1 cellular context compared by ENCODE assay signal in the genomic region with DNA sequence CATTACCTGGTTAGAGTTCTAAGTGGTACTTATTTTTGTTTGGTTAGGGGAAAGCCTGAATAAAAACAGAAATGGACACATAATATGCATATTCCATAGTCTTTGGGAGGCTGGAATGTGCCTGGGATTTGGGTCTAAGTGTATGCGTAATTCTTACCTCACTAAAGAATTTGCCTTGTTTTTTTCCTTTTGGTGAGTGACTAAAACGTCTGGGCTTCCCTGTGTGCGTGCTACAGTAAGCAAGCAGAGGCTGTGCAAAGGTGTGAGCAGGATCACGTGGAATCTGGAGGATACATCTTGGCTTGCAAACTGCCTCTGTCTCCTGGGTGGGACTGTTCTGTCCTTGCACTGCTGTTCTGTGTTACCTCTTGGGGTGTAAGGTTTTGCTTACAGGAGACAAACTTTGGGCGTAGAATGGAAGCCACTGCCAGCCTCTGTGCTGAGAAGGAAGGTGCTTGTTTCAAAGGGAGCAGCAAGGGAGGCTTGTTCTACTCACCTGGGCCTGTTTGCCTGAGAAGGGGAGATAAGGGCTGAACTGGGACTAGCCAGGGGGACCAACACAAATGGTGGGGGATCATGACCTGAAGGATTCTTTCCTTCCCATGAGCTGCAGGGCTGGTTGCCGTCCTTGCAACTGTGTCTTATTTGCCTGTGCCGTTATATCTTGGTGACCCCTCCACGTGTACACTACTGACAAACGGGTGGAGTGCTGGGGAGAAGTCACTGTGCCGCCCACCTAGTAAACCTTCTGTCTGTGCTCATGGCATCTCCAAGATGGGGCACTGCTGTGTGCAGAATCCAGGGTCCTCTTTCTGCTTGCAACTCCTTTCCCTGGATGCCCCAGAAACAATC.
TF ChIP-seq lines count a peak whose summit lies in the region.

No MANE protein-coding gene starts in this region.

TF ChIP-seq in H1, 55 proteins besides CTCF, POLR2A, EP300 and RAD21:
- no peak for TF ChIP-seq SRF (IDR thresholded peaks at IDR 0.05; ENCODE audit: low read depth, low read length)
- TF ChIP-seq, protein P1, sequence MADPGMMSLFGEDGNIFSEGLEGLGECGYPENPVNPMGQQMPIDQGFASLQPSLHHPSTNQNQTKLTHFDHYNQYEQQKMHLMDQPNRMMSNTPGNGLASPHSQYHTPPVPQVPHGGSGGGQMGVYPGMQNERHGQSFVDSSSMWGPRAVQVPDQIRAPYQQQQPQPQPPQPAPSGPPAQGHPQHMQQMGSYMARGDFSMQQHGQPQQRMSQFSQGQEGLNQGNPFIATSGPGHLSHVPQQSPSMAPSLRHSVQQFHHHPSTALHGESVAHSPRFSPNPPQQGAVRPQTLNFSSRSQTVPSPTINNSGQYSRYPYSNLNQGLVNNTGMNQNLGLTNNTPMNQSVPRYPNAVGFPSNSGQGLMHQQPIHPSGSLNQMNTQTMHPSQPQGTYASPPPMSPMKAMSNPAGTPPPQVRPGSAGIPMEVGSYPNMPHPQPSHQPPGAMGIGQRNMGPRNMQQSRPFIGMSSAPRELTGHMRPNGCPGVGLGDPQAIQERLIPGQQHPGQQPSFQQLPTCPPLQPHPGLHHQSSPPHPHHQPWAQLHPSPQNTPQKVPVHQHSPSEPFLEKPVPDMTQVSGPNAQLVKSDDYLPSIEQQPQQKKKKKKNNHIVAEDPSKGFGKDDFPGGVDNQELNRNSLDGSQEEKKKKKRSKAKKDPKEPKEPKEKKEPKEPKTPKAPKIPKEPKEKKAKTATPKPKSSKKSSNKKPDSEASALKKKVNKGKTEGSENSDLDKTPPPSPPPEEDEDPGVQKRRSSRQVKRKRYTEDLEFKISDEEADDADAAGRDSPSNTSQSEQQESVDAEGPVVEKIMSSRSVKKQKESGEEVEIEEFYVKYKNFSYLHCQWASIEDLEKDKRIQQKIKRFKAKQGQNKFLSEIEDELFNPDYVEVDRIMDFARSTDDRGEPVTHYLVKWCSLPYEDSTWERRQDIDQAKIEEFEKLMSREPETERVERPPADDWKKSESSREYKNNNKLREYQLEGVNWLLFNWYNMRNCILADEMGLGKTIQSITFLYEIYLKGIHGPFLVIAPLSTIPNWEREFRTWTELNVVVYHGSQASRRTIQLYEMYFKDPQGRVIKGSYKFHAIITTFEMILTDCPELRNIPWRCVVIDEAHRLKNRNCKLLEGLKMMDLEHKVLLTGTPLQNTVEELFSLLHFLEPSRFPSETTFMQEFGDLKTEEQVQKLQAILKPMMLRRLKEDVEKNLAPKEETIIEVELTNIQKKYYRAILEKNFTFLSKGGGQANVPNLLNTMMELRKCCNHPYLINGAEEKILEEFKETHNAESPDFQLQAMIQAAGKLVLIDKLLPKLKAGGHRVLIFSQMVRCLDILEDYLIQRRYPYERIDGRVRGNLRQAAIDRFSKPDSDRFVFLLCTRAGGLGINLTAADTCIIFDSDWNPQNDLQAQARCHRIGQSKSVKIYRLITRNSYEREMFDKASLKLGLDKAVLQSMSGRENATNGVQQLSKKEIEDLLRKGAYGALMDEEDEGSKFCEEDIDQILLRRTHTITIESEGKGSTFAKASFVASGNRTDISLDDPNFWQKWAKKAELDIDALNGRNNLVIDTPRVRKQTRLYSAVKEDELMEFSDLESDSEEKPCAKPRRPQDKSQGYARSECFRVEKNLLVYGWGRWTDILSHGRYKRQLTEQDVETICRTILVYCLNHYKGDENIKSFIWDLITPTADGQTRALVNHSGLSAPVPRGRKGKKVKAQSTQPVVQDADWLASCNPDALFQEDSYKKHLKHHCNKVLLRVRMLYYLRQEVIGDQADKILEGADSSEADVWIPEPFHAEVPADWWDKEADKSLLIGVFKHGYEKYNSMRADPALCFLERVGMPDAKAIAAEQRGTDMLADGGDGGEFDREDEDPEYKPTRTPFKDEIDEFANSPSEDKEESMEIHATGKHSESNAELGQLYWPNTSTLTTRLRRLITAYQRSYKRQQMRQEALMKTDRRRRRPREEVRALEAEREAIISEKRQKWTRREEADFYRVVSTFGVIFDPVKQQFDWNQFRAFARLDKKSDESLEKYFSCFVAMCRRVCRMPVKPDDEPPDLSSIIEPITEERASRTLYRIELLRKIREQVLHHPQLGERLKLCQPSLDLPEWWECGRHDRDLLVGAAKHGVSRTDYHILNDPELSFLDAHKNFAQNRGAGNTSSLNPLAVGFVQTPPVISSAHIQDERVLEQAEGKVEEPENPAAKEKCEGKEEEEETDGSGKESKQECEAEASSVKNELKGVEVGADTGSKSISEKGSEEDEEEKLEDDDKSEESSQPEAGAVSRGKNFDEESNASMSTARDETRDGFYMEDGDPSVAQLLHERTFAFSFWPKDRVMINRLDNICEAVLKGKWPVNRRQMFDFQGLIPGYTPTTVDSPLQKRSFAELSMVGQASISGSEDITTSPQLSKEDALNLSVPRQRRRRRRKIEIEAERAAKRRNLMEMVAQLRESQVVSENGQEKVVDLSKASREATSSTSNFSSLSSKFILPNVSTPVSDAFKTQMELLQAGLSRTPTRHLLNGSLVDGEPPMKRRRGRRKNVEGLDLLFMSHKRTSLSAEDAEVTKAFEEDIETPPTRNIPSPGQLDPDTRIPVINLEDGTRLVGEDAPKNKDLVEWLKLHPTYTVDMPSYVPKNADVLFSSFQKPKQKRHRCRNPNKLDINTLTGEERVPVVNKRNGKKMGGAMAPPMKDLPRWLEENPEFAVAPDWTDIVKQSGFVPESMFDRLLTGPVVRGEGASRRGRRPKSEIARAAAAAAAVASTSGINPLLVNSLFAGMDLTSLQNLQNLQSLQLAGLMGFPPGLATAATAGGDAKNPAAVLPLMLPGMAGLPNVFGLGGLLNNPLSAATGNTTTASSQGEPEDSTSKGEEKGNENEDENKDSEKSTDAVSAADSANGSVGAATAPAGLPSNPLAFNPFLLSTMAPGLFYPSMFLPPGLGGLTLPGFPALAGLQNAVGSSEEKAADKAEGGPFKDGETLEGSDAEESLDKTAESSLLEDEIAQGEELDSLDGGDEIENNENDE (IDR thresholded peaks at IDR 0.05; ENCODE audit: insufficient replicate concordance, low read length), result no peak
- TF ChIP-seq GTF2F1 (IDR thresholded peaks at IDR 0.05; ENCODE audit: borderline replicate concordance, low read depth, low read length), result no peak
- no peak for TF ChIP-seq CTBP2 (IDR thresholded peaks at IDR 0.05; ENCODE audit: borderline replicate concordance, insufficient read depth, insufficient read length, low read length)
- TF ChIP-seq SIRT6 (IDR thresholded peaks at IDR 0.05; ENCODE audit: low read length), result peak; percentile 14
- peak; percentile 83 for TF ChIP-seq POLR2AphosphoS5 (IDR thresholded peaks at IDR 0.05; ENCODE audit: low read depth, low read length)
